Comparison of ENCODE assay signal across 1 cellular context in the genomic region with DNA sequence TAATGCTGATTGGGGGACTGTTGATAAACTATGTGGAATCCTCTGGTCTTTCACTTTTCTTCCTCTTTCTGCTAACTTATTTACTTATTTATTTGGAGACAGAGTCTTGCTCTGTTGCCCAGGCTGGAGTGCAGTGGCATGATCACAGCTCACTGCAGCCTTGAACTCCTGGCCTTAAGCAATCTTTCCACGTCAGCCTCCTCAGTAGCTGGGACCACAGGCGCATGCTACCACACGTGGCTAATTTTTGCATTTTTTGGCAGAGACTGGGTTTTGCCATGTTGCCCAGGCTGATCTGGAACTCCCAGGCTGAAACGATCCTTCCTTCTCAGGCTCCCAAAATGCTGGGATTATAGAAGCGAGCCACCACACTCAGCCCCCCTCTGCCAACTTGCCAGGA.
A peak's percentile ranks its signal among the peaks of the same experiment; 100 is the strongest.
TF ChIP-seq lines count a peak whose summit lies in the region.

No MANE protein-coding gene starts in this region.

TF ChIP-seq in HepG2, 621 proteins besides CTCF, POLR2A, EP300 and RAD21 (continued from another document):
- TF ChIP-seq, protein P1, sequence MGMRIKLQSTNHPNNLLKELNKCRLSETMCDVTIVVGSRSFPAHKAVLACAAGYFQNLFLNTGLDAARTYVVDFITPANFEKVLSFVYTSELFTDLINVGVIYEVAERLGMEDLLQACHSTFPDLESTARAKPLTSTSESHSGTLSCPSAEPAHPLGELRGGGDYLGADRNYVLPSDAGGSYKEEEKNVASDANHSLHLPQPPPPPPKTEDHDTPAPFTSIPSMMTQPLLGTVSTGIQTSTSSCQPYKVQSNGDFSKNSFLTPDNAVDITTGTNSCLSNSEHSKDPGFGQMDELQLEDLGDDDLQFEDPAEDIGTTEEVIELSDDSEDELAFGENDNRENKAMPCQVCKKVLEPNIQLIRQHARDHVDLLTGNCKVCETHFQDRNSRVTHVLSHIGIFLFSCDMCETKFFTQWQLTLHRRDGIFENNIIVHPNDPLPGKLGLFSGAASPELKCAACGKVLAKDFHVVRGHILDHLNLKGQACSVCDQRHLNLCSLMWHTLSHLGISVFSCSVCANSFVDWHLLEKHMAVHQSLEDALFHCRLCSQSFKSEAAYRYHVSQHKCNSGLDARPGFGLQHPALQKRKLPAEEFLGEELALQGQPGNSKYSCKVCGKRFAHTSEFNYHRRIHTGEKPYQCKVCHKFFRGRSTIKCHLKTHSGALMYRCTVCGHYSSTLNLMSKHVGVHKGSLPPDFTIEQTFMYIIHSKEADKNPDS (CRISPR knock-in tag; IDR thresholded peaks at IDR 0.05) = no peak
- no peak for TF ChIP-seq ZNF891 (CRISPR knock-in tag; IDR thresholded peaks at IDR 0.05)
- TF ChIP-seq, protein P2, sequence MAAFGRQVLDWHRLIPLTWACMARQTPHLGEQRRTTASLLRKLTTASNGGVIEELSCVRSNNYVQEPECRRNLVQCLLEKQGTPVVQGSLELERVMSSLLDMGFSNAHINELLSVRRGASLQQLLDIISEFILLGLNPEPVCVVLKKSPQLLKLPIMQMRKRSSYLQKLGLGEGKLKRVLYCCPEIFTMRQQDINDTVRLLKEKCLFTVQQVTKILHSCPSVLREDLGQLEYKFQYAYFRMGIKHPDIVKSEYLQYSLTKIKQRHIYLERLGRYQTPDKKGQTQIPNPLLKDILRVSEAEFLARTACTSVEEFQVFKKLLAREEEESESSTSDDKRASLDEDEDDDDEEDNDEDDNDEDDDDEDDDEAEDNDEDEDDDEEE (CRISPR knock-in tag; IDR thresholded peaks at IDR 0.05) = no peak
- TF ChIP-seq, protein P3, sequence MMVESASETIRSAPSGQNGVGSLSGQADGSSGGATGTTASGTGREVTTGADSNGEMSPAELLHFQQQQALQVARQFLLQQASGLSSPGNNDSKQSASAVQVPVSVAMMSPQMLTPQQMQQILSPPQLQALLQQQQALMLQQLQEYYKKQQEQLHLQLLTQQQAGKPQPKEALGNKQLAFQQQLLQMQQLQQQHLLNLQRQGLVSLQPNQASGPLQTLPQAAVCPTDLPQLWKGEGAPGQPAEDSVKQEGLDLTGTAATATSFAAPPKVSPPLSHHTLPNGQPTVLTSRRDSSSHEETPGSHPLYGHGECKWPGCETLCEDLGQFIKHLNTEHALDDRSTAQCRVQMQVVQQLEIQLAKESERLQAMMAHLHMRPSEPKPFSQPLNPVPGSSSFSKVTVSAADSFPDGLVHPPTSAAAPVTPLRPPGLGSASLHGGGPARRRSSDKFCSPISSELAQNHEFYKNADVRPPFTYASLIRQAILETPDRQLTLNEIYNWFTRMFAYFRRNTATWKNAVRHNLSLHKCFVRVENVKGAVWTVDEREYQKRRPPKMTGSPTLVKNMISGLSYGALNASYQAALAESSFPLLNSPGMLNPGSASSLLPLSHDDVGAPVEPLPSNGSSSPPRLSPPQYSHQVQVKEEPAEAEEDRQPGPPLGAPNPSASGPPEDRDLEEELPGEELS (CRISPR knock-in tag; IDR thresholded peaks at IDR 0.05) = no peak
- peak; percentile 35; the same call in 1 of the 2 replicates for TF ChIP-seq ZNF121 (CRISPR knock-in tag; IDR thresholded peaks at IDR 0.05)
TF ChIP-seq in HepG2: peak in this region for 1.
